Comparison of ENCODE assay signal across 8 cellular contexts in the genomic region with DNA sequence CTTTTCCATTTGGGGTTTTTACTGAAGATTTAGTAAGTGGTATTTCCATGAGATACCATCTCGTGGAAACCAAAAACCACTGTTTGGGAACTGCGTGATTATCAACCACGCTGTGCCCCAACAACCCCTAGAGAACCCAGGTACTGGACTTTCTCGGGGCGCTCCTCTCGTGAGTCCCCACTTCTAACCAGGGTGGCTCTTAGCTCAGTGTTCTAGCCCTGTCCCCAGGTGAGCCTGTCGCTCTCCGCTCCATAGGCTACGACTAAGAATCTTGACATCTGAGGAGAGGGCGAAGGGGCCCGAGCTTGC. TPM values are rescaled to one million over a fixed set of nuclear protein-coding genes. Genes with fewer than 3 reads are reported as not detected.
DNase-seq lines count a peak whose midpoint lies in the region; ATAC-seq, FAIRE-seq and TF ChIP-seq lines count a peak whose summit lies in the region.

No MANE protein-coding gene starts in this region.

- H3K9me3 Mint-ChIP-seq in naive thymus-derived CD4-positive, alpha-beta T cell, result no peaks in the 10 kb centered on the region

- no peak for TF ChIP-seq CTCF in dorsolateral prefrontal cortex (IDR thresholded peaks at IDR 0.05 in 54 of 56, conservative IDR thresholded peaks at IDR 0.05 in 2 of 56; ENCODE audit: low read depth in 1 of 56, partially characterized antibody in 56 of 56)

- CTCF ChIA-PET in naive thymus-derived CD4-positive, alpha-beta T cell (lab: Charles Lee), result no interaction called here

- DNase-seq in dorsolateral prefrontal cortex (no peak), NCI-H526 (lab: John Stamatoyannopoulos, UW) (no peak), urothelium cell line (ENCODE audit: low spot score) (no peak)
- no peak for DNase-seq in naive thymus-derived CD4-positive, alpha-beta T cell
- DNase-seq in NK-92 treated with Interleukin-12 subunit alpha and Interleukin-12 subunit beta, amount 100 ng/mL, for 24 hours (lab: John Stamatoyannopoulos, UW), result no peak

- peaks cover 0 to 3% (median 0%) of the 10 kb centered on the region in 5 donors for H3K27me3 Mint-ChIP-seq in naive thymus-derived CD4-positive, alpha-beta T cell

- no peaks in the 10 kb centered on the region for H3K27me3 ChIP-seq in dorsolateral prefrontal cortex
- H3K27me3 ChIP-seq in naive thymus-derived CD4-positive, alpha-beta T cell (ENCODE audit: control insufficient read depth in 2 of 2, insufficient read depth in 2 of 2, low read length in 2 of 2), result no peaks in the 10 kb centered on the region

- peak overlapping the region; percentile 69 to 100 (median 91) for H3K4me3 ChIP-seq in dorsolateral prefrontal cortex
- H3K4me3 ChIP-seq in naive thymus-derived CD4-positive, alpha-beta T cell (ENCODE audit: low read length), result peak overlapping the region; percentile 81

- H3K4me1 Mint-ChIP-seq in naive thymus-derived CD4-positive, alpha-beta T cell, result peaks cover 45 to 79% (median 62%) of the 10 kb centered on the region in 7 donors

- H3K36me3 Mint-ChIP-seq in naive thymus-derived CD4-positive, alpha-beta T cell, result peaks cover 6 to 24% (median 8%) of the 10 kb centered on the region in 5 donors

- POLR2A ChIA-PET in naive thymus-derived CD4-positive, alpha-beta T cell (lab: Charles Lee), result interaction anchor here (0.7 to 1.7 kb wide), 10 partner anchors 13 to 1672 kb away, joined by 3 to 7 read pairs (median 4); partner anchors contain the start of genes DAZAP2, SPATS2 and TMBIM6

- H3K27ac Mint-ChIP-seq in naive thymus-derived CD4-positive, alpha-beta T cell, result peak overlapping the region; percentile 98 to 100 (median 99)

- H3K36me3 ChIP-seq in KOPT-K1 (ENCODE audit: insufficient read depth, low read length), result peaks cover 35% of the 10 kb centered on the region
- H3K36me3 ChIP-seq in naive thymus-derived CD4-positive, alpha-beta T cell (ENCODE audit: control insufficient read depth in 2 of 3, insufficient read depth in 3 of 3, low read length in 3 of 3), result peaks cover 6 to 38% (median 24%) of the 10 kb centered on the region in 3 experiments

- no peak for FAIRE-seq in urothelium cell line (lab: Jason Lieb, UNC)

- intact Hi-C loops in dorsolateral prefrontal cortex (cut with DNase I), result loop anchor here in 1 of 2 donors (5.0 kb wide), 2 partner anchors 55 to 220 kb away; partner anchors contain the start of genes DNAJC22 and PRPF40B
- intact Hi-C loops in naive thymus-derived CD4-positive, alpha-beta T cell (cut with micrococcal nuclease), result loop anchor here (5.0 kb wide), 5 partner anchors 140 to 545 kb away; partner anchors contain the start of genes BCDIN3D (in 1 of the 2), COX14 (in 1 of the 2), FMNL3 (in 1 of the 2) and SPATS2 (in 1 of the 2)

- H3K9me3 ChIP-seq in KOPT-K1 (ENCODE audit: insufficient read depth, low read length, poor library complexity, severe bottlenecking), result no peaks in the 10 kb centered on the region
- H3K9me3 ChIP-seq in naive thymus-derived CD4-positive, alpha-beta T cell (ENCODE audit: control insufficient read depth in 2 of 3, low read length in 3 of 3), result no peaks in the 10 kb centered on the region

- peak overlapping the region; percentile 94 to 100 (median 99) for H3K4me3 Mint-ChIP-seq in naive thymus-derived CD4-positive, alpha-beta T cell

- H3K4me1 ChIP-seq in naive thymus-derived CD4-positive, alpha-beta T cell (ENCODE audit: control insufficient read depth in 2 of 2, insufficient read depth in 2 of 2, low read length in 2 of 2), result peaks cover 33 to 42% of the 10 kb centered on the region in 2 donors

- ATAC-seq in GM21381 (IDR thresholded peaks at IDR 0.05; ENCODE audit: unreplicated experiment), result peak; percentile 3
- ATAC-seq in naive thymus-derived CD4-positive, alpha-beta T cell, result peak; percentile 8
- no peak for ATAC-seq in HG02970 (IDR thresholded peaks at IDR 0.05; ENCODE audit: low FRiP score, unreplicated experiment)

- H3K27ac ChIP-seq in KOPT-K1 (ENCODE audit: low read depth, low read length, poor library complexity, severe bottlenecking) (peak overlapping the region; percentile 89), dorsolateral prefrontal cortex (peak overlapping the region in 58 of 59 donors; percentile 87 to 100 (median 97))
- peak overlapping the region; percentile 91 for H3K27ac ChIP-seq in naive thymus-derived CD4-positive, alpha-beta T cell (ENCODE audit: low read depth, low read length)

RNA-seq across cellular contexts. Expression of gene MCRS1, which starts 0.7 kb away (rescaled TPM):
- total RNA-seq in dorsolateral prefrontal cortex, result 10 to 100 TPM; 42.9 to 84.1 (median 60.3) TPM
- 10 to 100 TPM; 70.0 to 85.2 (median 71.4) TPM for total RNA-seq in naive thymus-derived CD4-positive, alpha-beta T cell
- 10 to 100 TPM; 55.5 to 61.6 TPM for polyA plus RNA-seq in naive thymus-derived CD4-positive, alpha-beta T cell

RNA-seq across cellular contexts. Expression of gene KCNH3, which starts 28.4 kb away (rescaled TPM):
- total RNA-seq in dorsolateral prefrontal cortex, result 100 to 1,000 TPM in 36 of 120 experiments, 10 to 100 TPM in 84; 31.1 to 139 (median 94.3) TPM
- total RNA-seq in naive thymus-derived CD4-positive, alpha-beta T cell, result 1 to 10 TPM in 4 of 5 experiments, under 1 TPM in 1; 0.99 to 5.3 (median 3.8) TPM
- polyA plus RNA-seq in naive thymus-derived CD4-positive, alpha-beta T cell, result 1 to 10 TPM; 1.9 to 3.8 TPM

RNA-seq across cellular contexts. Expression of gene FAM186B, which starts 38.2 kb away (rescaled TPM):
- 1 to 10 TPM in 1 of 120 experiments, under 1 TPM in 65, not detected in 54; 0.14 to 1.2 (median 0.31) TPM for total RNA-seq in dorsolateral prefrontal cortex
- total RNA-seq in naive thymus-derived CD4-positive, alpha-beta T cell, result 1 to 10 TPM in 1 of 5 experiments, under 1 TPM in 4; 0.24 to 1.1 (median 0.51) TPM
- under 1 TPM; 0.13 to 0.26 TPM for polyA plus RNA-seq in naive thymus-derived CD4-positive, alpha-beta T cell

RNA-seq across cellular contexts. Expression of gene PRPF40B, which starts 56.1 kb away (rescaled TPM):
- total RNA-seq in dorsolateral prefrontal cortex, result 10 to 100 TPM; 31.6 to 78.4 (median 47.7) TPM
- total RNA-seq in naive thymus-derived CD4-positive, alpha-beta T cell, result 10 to 100 TPM in 4 of 5 experiments, 1 to 10 TPM in 1; 7.8 to 24.1 (median 12.1) TPM
- polyA plus RNA-seq in naive thymus-derived CD4-positive, alpha-beta T cell, result 1 to 10 TPM; 2.0 to 4.2 TPM

Comparison
In these comparisons a context has a peak if more than half of its experiments do, and no peak if none do; other contexts are left out.
1. RNA of gene KCNH3, which starts 28.4 kb away (total RNA-seq): 31.1 to 139 TPM in dorsolateral prefrontal cortex; 0.99 to 5.3 TPM in naive thymus-derived CD4-positive, alpha-beta T cell; every median in the first group is over 4 times any median in the second.
2. Peak in every context shown above with its lines, with median percentiles within 50 percentile points of each other: H3K27ac ChIP-seq.